Comparison of ENCODE assay signal across 16 cellular contexts in genomic region chr2:182713611-182714010, GRCh38. TPM values are rescaled to one million over a fixed set of nuclear protein-coding genes. Genes with fewer than 3 reads are reported as not detected.
DNase-seq lines count a peak whose midpoint lies in the region; ATAC-seq and TF ChIP-seq lines count a peak whose summit lies in the region.
"Had no signal": no experiment of that assay in that cellular context is flagged by ENCODE, and none has a peak within 500 bp of the region (broad histone marks: within the 10 kb centered on the region; RNA-seq: fewer than 3 reads in every experiment).

No MANE protein-coding gene starts in this region.

- CTCF ChIA-PET in OCI-LY7 (lab: Charles Lee; ENCODE audit: unreplicated experiment), result no interaction called here

- H3K36me3 Mint-ChIP-seq in IgD-negative memory B cell, result no peaks in the 10 kb centered on the region

- H2AFZ ChIP-seq in OCI-LY7 (ENCODE audit: low read length), result no peak overlapping the region
- H2AFZ ChIP-seq: hepatocyte had no signal

- no peak for TF ChIP-seq POLR2A in spleen (IDR thresholded peaks at IDR 0.05)

- no peaks in the 10 kb centered on the region for H4K20me1 ChIP-seq in OCI-LY7 (ENCODE audit: insufficient read depth, low read length)

- H3K4me3 ChIP-seq in OCI-LY7 (ENCODE audit: low read depth, low read length, poor library complexity, severe bottlenecking), result no peak overlapping the region
- H3K4me3 ChIP-seq in fibroblast of pulmonary artery (replicated peaks; ENCODE audit: low read depth, low read length), result no peak overlapping the region
- H3K4me3 ChIP-seq in spleen, result no peak overlapping the region
- H3K4me3 ChIP-seq: esophagus muscularis mucosa, hepatocyte, suprapubic skin had no signal

- H3K4me3 Mint-ChIP-seq in IgD-negative memory B cell, result peak overlapping the region in 2 of 4 donors; percentile 2 to 9

- H3K4me1 Mint-ChIP-seq in IgD-negative memory B cell, result peaks cover 6 to 14% (median 11%) of the 10 kb centered on the region in 3 donors

- no peaks in the 10 kb centered on the region for H3K9me3 ChIP-seq in OCI-LY7 (ENCODE audit: low read length)
- no peaks in the 10 kb centered on the region for H3K9me3 ChIP-seq in spleen
- H3K9me3 ChIP-seq: esophagus muscularis mucosa, suprapubic skin had no signal

- H3K27ac ChIP-seq in OCI-LY7 (ENCODE audit: low read depth, low read length, poor library complexity, severe bottlenecking) (no peak overlapping the region), spleen (peak overlapping the region in 5 of 8 donors; percentile 16 to 89 (median 31))
- H3K27ac ChIP-seq: esophagus muscularis mucosa, hepatocyte, suprapubic skin had no signal

- peak overlapping the region in 2 of 3 donors; percentile 1 to 75 for H3K27ac Mint-ChIP-seq in IgD-negative memory B cell

- peak overlapping the region; percentile 37 for H3K4me2 ChIP-seq in OCI-LY7 (ENCODE audit: low read length)
- H3K4me2 ChIP-seq: hepatocyte had no signal

- intact Hi-C loops in OCI-LY7 (cut with micrococcal nuclease; ENCODE audit: unreplicated experiment), result loop anchor here (10.0 kb wide), 1 partner anchor 1409 kb away; no protein-coding TSS in a partner anchor
- intact Hi-C loops in spleen (cut with DNase I; ENCODE audit: low total_unique reads), result no loop called here

- TF ChIP-seq CTCF in OCI-LY7 (conservative IDR thresholded peaks at IDR 0.05; ENCODE audit: low read length) (no peak), fibroblast of pulmonary artery (IDR thresholded peaks at IDR 0.05; ENCODE audit: low read length, missing control alignments) (no peak), spleen (IDR thresholded peaks at IDR 0.05 in 8 of 11, conservative IDR thresholded peaks at IDR 0.05 in 3 of 11) (no peak), GM20000 (IDR thresholded peaks at IDR 0.05; ENCODE audit: extremely low read depth, missing control alignments) (no peak)

- no peaks in the 10 kb centered on the region for H3K27me3 Mint-ChIP-seq in IgD-negative memory B cell

- H3K9me3 Mint-ChIP-seq in IgD-negative memory B cell, result peaks cover 0 to 3% (median 0%) of the 10 kb centered on the region in 3 donors

- H3K79me2 ChIP-seq in OCI-LY7 (ENCODE audit: insufficient read depth, low read depth, low read length), result peaks cover 22% of the 10 kb centered on the region

- no peaks in the 10 kb centered on the region for H3K27me3 ChIP-seq in spleen (replicated peaks in 1 of 7)
- H3K27me3 ChIP-seq: esophagus muscularis mucosa, hepatocyte, suprapubic skin had no signal

- H3K4me1 ChIP-seq in OCI-LY7 (ENCODE audit: insufficient read depth, low read length, poor library complexity, severe bottlenecking) (peaks cover 28% of the 10 kb centered on the region), spleen (peaks cover 15 to 53% (median 44%) of the 10 kb centered on the region in 6 donors)

- ATAC-seq in HG03097 (IDR thresholded peaks at IDR 0.05; ENCODE audit: low FRiP score, unreplicated experiment) (no peak), GM21717 (IDR thresholded peaks at IDR 0.05; ENCODE audit: unreplicated experiment) (no peak)

- no TSS peak for BruUV-seq in OCI-LY7 (replicated peaks; lab: Mats Ljungman, UMichigan)

- peaks cover 5% of the 10 kb centered on the region; the same call in 1 of the 2 replicates for H3K36me3 ChIP-seq in OCI-LY7 (ENCODE audit: insufficient read depth, low read length)
- no peaks in the 10 kb centered on the region for H3K36me3 ChIP-seq in spleen
- H3K36me3 ChIP-seq: esophagus muscularis mucosa, suprapubic skin had no signal

- DNase-seq in OCI-LY7 (ENCODE audit: low spot score) (peak; percentile 38), fibroblast of pulmonary artery (ENCODE audit: low read depth) (peak; percentile 42), spleen (no peak), DMS 273 treated with DMSO at 0.1 percent for 48 hours (lab: John Stamatoyannopoulos, UW) (no peak), GM20000 (ENCODE audit: low spot score) (no peak)
- DNase-seq: activated effector memory CD4-positive, alpha-beta T cell treated with Interleukin-2 at 50 U/mL for 16 hours; amniotic stem cell; NCI-H2081 treated with DMSO at 0.1 percent for 48 hours; NCI-H82; SHP77 treated with DMSO at 0.1 percent for 48 hours had no signal

- POLR2A ChIA-PET in OCI-LY7 (lab: Charles Lee), result interaction anchor here (0.5 to 1.5 kb wide), 3 partner anchors 8 to 665 kb away, joined by 3 to 5 read pairs (median 3); no protein-coding TSS in a partner anchor

- H3K9me2 ChIP-seq in OCI-LY7 (ENCODE audit: insufficient read depth, low read length), result no peaks in the 10 kb centered on the region

RNA-seq across cellular contexts. Expression of gene DNAJC10, which starts 2.4 kb away (rescaled TPM):
- 158 TPM for polyA plus RNA-seq in IgD-negative memory B cell
- 117 and 151 TPM in 2 replicates for total RNA-seq in OCI-LY7 (2014; rRNA removed; shearing (Covaris generic))
- total RNA-seq in OCI-LY7 (2022), result 226 and 227 TPM in 2 replicates
- total RNA-seq in spleen, result 100 to 1,000 TPM in 1 of 7 donors, 10 to 100 TPM in 6; 54.3 to 108 (median 81.9) TPM
- polyA plus RNA-seq in spleen, result 10 to 100 TPM; 25.7 to 30.4 (median 25.8) TPM

Comparison
In these comparisons a context has a peak if more than half of its experiments do, and no peak if none do; other contexts are left out.
1. DNase-seq: peak in OCI-LY7 (single experiment) and fibroblast of pulmonary artery (single experiment); none in spleen (single experiment), DMS 273 treated with DMSO at 0.1 percent for 48 hours (single experiment) and GM20000 (single experiment).